ENCODE assay signal across 8 cellular contexts in genomic region chr20:20712004-20712473, GRCh38. TPM values are rescaled to one million over a fixed set of nuclear protein-coding genes. Genes with fewer than 3 reads are reported as not detected.
DNase-seq lines count a peak whose midpoint lies in the region; ATAC-seq and TF ChIP-seq lines count a peak whose summit lies in the region.

No MANE protein-coding gene starts in this region.

- no peak for ATAC-seq in activated CD8-positive, alpha-beta memory T cell treated with anti-CD3 and anti-CD28 coated beads, Interleukin-2, amount 10 ng/mL, durations not matched to agents 7 days and 5 days
- ATAC-seq in HG02973 (IDR thresholded peaks at IDR 0.05; ENCODE audit: unreplicated experiment) (peak; percentile 0), SK-N-SH treated with all-trans-retinoic acid at 6 μM for 48 hours (peak; percentile 22; the same call in 2 of the 3 replicates), HG03039 (IDR thresholded peaks at IDR 0.05; ENCODE audit: unreplicated experiment) (no peak), GM21367 (IDR thresholded peaks at IDR 0.05; ENCODE audit: unreplicated experiment) (no peak)
- ATAC-seq in naive thymus-derived CD4-positive, alpha-beta T cell = peak; percentile 3

- no peak for DNase-seq in activated CD8-positive, alpha-beta memory T cell treated with anti-CD3 and anti-CD28 coated beads, Interleukin-2, amount 10 ng/mL, durations not matched to agents 7 days and 5 days
- DNase-seq in activated CD8-positive, alpha-beta memory T cell treated with anti-CD3 and anti-CD28 coated beads, Interleukin-2, amount 50 U/mL, for 4 hours = no peak
- DNase-seq in endothelial cell (ENCODE audit: low spot score) = peak; percentile 35
- peak in 2 of 9 donors; percentile 2 to 3 for DNase-seq in naive thymus-derived CD4-positive, alpha-beta T cell

- H3K36me3 ChIP-seq in naive thymus-derived CD4-positive, alpha-beta T cell (ENCODE audit: control insufficient read depth in 2 of 3, insufficient read depth in 3 of 3, low read length in 3 of 3) = peaks cover 0 to 4% (median 0%) of the 10 kb centered on the region in 3 experiments

- peaks cover 29% of the 10 kb centered on the region for H3K4me1 Mint-ChIP-seq in activated CD8-positive, alpha-beta memory T cell treated with anti-CD3 and anti-CD28 coated beads, Interleukin-2, amount 10 ng/mL, durations not matched to agents 7 days and 5 days
- H3K4me1 Mint-ChIP-seq in endothelial cell (ENCODE audit: unreplicated experiment) = peaks cover 22% of the 10 kb centered on the region
- peaks cover 27 to 45% (median 31%) of the 10 kb centered on the region in 7 donors for H3K4me1 Mint-ChIP-seq in naive thymus-derived CD4-positive, alpha-beta T cell

- no peaks in the 10 kb centered on the region for H3K9me3 ChIP-seq in naive thymus-derived CD4-positive, alpha-beta T cell (ENCODE audit: control insufficient read depth in 2 of 3, low read length in 3 of 3)

- CTCF ChIA-PET in activated CD8-positive, alpha-beta memory T cell treated with anti-CD3 and anti-CD28 coated beads, Interleukin-2, amount 10 ng/mL, durations not matched to agents 7 days and 5 days (lab: Charles Lee) = interaction anchor here (0.8 to 1.2 kb wide), 2 partner anchors 10 to 113 kb away, joined by 3 read pairs; no protein-coding TSS in a partner anchor
- CTCF ChIA-PET in naive thymus-derived CD4-positive, alpha-beta T cell (lab: Charles Lee) = interaction anchor here (0.7 kb wide), 1 partner anchor 37 kb away, joined by 5 read pairs; no protein-coding TSS in a partner anchor

- no peaks in the 10 kb centered on the region for H3K27me3 ChIP-seq in naive thymus-derived CD4-positive, alpha-beta T cell (ENCODE audit: control insufficient read depth in 2 of 2, insufficient read depth in 2 of 2, low read length in 2 of 2)

- no peaks in the 10 kb centered on the region for H3K9me3 Mint-ChIP-seq in activated CD8-positive, alpha-beta memory T cell treated with anti-CD3 and anti-CD28 coated beads, Interleukin-2, amount 10 ng/mL, durations not matched to agents 7 days and 5 days (ENCODE audit: low read depth)
- no peaks in the 10 kb centered on the region for H3K9me3 Mint-ChIP-seq in endothelial cell (ENCODE audit: unreplicated experiment)
- peaks cover 0 to 1% (median 0%) of the 10 kb centered on the region in 11 donors for H3K9me3 Mint-ChIP-seq in naive thymus-derived CD4-positive, alpha-beta T cell

- POLR2A ChIA-PET in naive thymus-derived CD4-positive, alpha-beta T cell (lab: Charles Lee) = interaction anchor here (1.9 kb wide), 1 partner anchor 414 kb away, joined by 5 read pairs; the partner anchor contains the start of gene KIZ

- peak overlapping the region; percentile 91 for H3K27ac ChIP-seq in naive thymus-derived CD4-positive, alpha-beta T cell (ENCODE audit: low read depth, low read length)

- no peak for TF ChIP-seq CTCF in endothelial cell (IDR thresholded peaks at IDR 0.05; ENCODE audit: unreplicated experiment)

- peaks cover 2% of the 10 kb centered on the region for H3K27me3 Mint-ChIP-seq in activated CD8-positive, alpha-beta memory T cell treated with anti-CD3 and anti-CD28 coated beads, Interleukin-2, amount 10 ng/mL, durations not matched to agents 7 days and 5 days
- H3K27me3 Mint-ChIP-seq in endothelial cell (ENCODE audit: unreplicated experiment) = peaks cover 3% of the 10 kb centered on the region
- H3K27me3 Mint-ChIP-seq in naive thymus-derived CD4-positive, alpha-beta T cell = no peaks in the 10 kb centered on the region

- intact Hi-C loops in naive thymus-derived CD4-positive, alpha-beta T cell (cut with micrococcal nuclease) = loop anchor here (1.0 to 10.0 kb wide), 10 partner anchors 35 to 1917 kb away; partner anchors contain the start of genes NAA20 (in 2 of the 2), CFAP61 (in 1 of the 2), CRNKL1 (in 1 of the 2) and XRN2 (in 1 of the 2)

- H3K36me3 Mint-ChIP-seq in activated CD8-positive, alpha-beta memory T cell treated with anti-CD3 and anti-CD28 coated beads, Interleukin-2, amount 10 ng/mL, durations not matched to agents 7 days and 5 days = peaks cover 8% of the 10 kb centered on the region
- H3K36me3 Mint-ChIP-seq in endothelial cell (ENCODE audit: low read depth, unreplicated experiment) = no peaks in the 10 kb centered on the region
- peaks cover 0 to 15% (median 8%) of the 10 kb centered on the region in 5 donors for H3K36me3 Mint-ChIP-seq in naive thymus-derived CD4-positive, alpha-beta T cell

- peaks cover 9% of the 10 kb centered on the region in 2 donors for H3K4me1 ChIP-seq in naive thymus-derived CD4-positive, alpha-beta T cell (ENCODE audit: control insufficient read depth in 2 of 2, insufficient read depth in 2 of 2, low read length in 2 of 2)

- peak overlapping the region; percentile 97 for H3K4me3 ChIP-seq in naive thymus-derived CD4-positive, alpha-beta T cell (ENCODE audit: low read length)

- H3K4me3 Mint-ChIP-seq in activated CD8-positive, alpha-beta memory T cell treated with anti-CD3 and anti-CD28 coated beads, Interleukin-2, amount 10 ng/mL, durations not matched to agents 7 days and 5 days = peak overlapping the region; percentile 84
- peak overlapping the region; percentile 91 for H3K4me3 Mint-ChIP-seq in endothelial cell (ENCODE audit: unreplicated experiment)
- peak overlapping the region; percentile 89 to 98 (median 96) for H3K4me3 Mint-ChIP-seq in naive thymus-derived CD4-positive, alpha-beta T cell

- H3K27ac Mint-ChIP-seq in activated CD8-positive, alpha-beta memory T cell treated with anti-CD3 and anti-CD28 coated beads, Interleukin-2, amount 10 ng/mL, durations not matched to agents 7 days and 5 days = peak overlapping the region; percentile 88
- H3K27ac Mint-ChIP-seq in endothelial cell (ENCODE audit: unreplicated experiment) = peak overlapping the region; percentile 58
- H3K27ac Mint-ChIP-seq in naive thymus-derived CD4-positive, alpha-beta T cell = peak overlapping the region; percentile 84 to 97 (median 93)

TF ChIP-seq in SK-N-SH treated with all-trans-retinoic acid at 6 μM for 48 hours, 23 proteins besides CTCF, POLR2A, EP300 and RAD21 (continues in another document):
- no peak for TF ChIP-seq SNAI2 (CRISPR knock-in tag; IDR thresholded peaks at IDR 0.05)
- TF ChIP-seq ZNF565 (CRISPR knock-in tag; conservative IDR thresholded peaks at IDR 0.05; ENCODE audit: low read depth) = no peak
- no peak for TF ChIP-seq PPARA (CRISPR knock-in tag; IDR thresholded peaks at IDR 0.05; ENCODE audit: borderline replicate concordance)
- no peak for TF ChIP-seq CSRNP3 (CRISPR knock-in tag; IDR thresholded peaks at IDR 0.05)
- TF ChIP-seq CSDC2 (CRISPR knock-in tag; IDR thresholded peaks at IDR 0.05) = no peak
- TF ChIP-seq BACH2 (CRISPR knock-in tag; IDR thresholded peaks at IDR 0.05; ENCODE audit: borderline replicate concordance) = no peak
- TF ChIP-seq PATZ1 (CRISPR knock-in tag; IDR thresholded peaks at IDR 0.05; ENCODE audit: borderline replicate concordance) = no peak
- TF ChIP-seq TCF4 (CRISPR knock-in tag; IDR thresholded peaks at IDR 0.05; ENCODE audit: borderline replicate concordance) = no peak
- TF ChIP-seq ZNF8 (CRISPR knock-in tag; IDR thresholded peaks at IDR 0.05) = no peak

RNA-seq across cellular contexts. Expression of gene RALGAPA2, which starts 0.4 kb away (rescaled TPM):
- 10 to 100 TPM; 11.7 to 16.0 TPM for total RNA-seq in activated CD8-positive, alpha-beta memory T cell treated with anti-CD3 and anti-CD28 coated beads, Interleukin-2, amount 10 ng/mL, durations not matched to agents 7 days and 5 days
- 30.3 TPM for total RNA-seq in endothelial cell (ENCODE audit: unreplicated experiment)
- total RNA-seq in naive thymus-derived CD4-positive, alpha-beta T cell = 10 to 100 TPM; 27.5 to 45.4 (median 35.1) TPM
- 1 to 10 TPM; 6.7 to 9.1 TPM for polyA plus RNA-seq in naive thymus-derived CD4-positive, alpha-beta T cell

Comparison
In these comparisons a context has a peak if more than half of its experiments do, and no peak if none do; other contexts are left out.
1. ATAC-seq: peak in HG02973 (single experiment), SK-N-SH treated with all-trans-retinoic acid at 6 μM for 48 hours (single experiment) and naive thymus-derived CD4-positive, alpha-beta T cell (single experiment); none in activated CD8-positive, alpha-beta memory T cell treated with anti-CD3 and anti-CD28 coated beads, Interleukin-2, amount 10 ng/mL, durations not matched to agents 7 days and 5 days (single experiment), HG03039 (single experiment) and GM21367 (single experiment).
2. Peak in every context shown above with its lines, with median percentiles within 50 percentile points of each other: H3K27ac Mint-ChIP-seq and H3K4me3 Mint-ChIP-seq.